ENCODE assay signal across 8 cellular contexts in the genomic region with DNA sequence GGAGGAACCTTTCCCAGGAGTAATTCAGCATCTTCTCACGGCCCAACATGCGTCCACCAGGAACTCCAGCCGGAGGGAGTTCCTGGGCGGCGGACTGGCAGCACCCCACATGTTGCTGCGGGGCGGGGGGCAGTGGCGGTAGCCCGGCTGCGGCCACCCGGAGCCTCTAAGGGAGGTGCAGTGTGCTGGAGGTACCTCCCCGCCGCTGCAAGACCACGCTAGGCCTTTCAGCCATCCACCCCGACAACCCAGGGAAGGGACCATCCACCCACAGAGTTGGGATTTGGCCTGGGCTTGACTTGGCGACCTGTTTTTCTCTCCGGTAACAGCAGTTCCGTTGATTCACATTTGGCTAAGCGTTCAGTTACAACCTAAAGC. TPM values are rescaled to one million over a fixed set of nuclear protein-coding genes. Genes with fewer than 3 reads are reported as not detected.
DNase-seq lines count a peak whose midpoint lies in the region; ATAC-seq and TF ChIP-seq lines count a peak whose summit lies in the region.

No MANE protein-coding gene starts in this region.

- H3K36me3 ChIP-seq in GM06990 (ENCODE audit: control insufficient read depth, insufficient read depth, low read length) (no peaks in the 10 kb centered on the region), psoas muscle (ENCODE audit: insufficient read depth in 1 of 2, low read depth in 1 of 2) (no peaks in the 10 kb centered on the region)

- H3K4me1 ChIP-seq in foreskin keratinocyte = no peaks in the 10 kb centered on the region
- no peaks in the 10 kb centered on the region for H3K4me1 ChIP-seq in psoas muscle

- H3K27ac ChIP-seq in foreskin keratinocyte (peak overlapping the region; percentile 59), psoas muscle (no peak overlapping the region)

- ATAC-seq in foreskin keratinocyte = peak; percentile 4
- no peak for ATAC-seq in psoas muscle
- ATAC-seq in HG03439 (IDR thresholded peaks at IDR 0.05; ENCODE audit: unreplicated experiment) = no peak
- no peak for ATAC-seq in HG03521 (IDR thresholded peaks at IDR 0.05; ENCODE audit: unreplicated experiment)

- peaks cover 4% of the 10 kb centered on the region for H3K9me3 ChIP-seq in psoas muscle

- TF ChIP-seq CTCF in GM06990 (IDR thresholded peaks at IDR 0.05; ENCODE audit: insufficient read depth, low read length, poor library complexity, severe bottlenecking) (no peak), foreskin keratinocyte (conservative IDR thresholded peaks at IDR 0.05) (no peak), psoas muscle (IDR thresholded peaks at IDR 0.05) (no peak)

- H3K4me3 ChIP-seq in GM06990 (replicated peaks; ENCODE audit: low read depth, low read length) (peak overlapping the region; percentile 55), psoas muscle (peak overlapping the region; percentile 67)

- 4 to 5% (median 4%) methylated on average over 19 of the region's 19 CpGs for WGBS in psoas muscle, 3 donors

- intact Hi-C loops in psoas muscle (cut with DNase I) = no loop called here

- H3K27me3 ChIP-seq in GM06990 (replicated peaks; ENCODE audit: control insufficient read depth, insufficient read depth, low read length) = no peaks in the 10 kb centered on the region; the same call in 1 of the 2 replicates
- H3K27me3 ChIP-seq in foreskin keratinocyte = no peaks in the 10 kb centered on the region
- peaks cover 2 to 27% (median 5%) of the 10 kb centered on the region in 3 donors for H3K27me3 ChIP-seq in psoas muscle (ENCODE audit: insufficient read depth in 3 of 3, low read length in 2 of 3)

- no peak for DNase-seq in GM06990 (ENCODE audit: extremely low read depth, insufficient read length)
- peak; percentile 13 for DNase-seq in RKO (ENCODE audit: low spot score)
- peak in 1 of 2 donors; percentile 8 for DNase-seq in foreskin keratinocyte
- peak in 1 of 2 donors; percentile 53 for DNase-seq in psoas muscle
- DNase-seq in T-helper 1 cell = no peak
- DNase-seq in NCI-H1436 (lab: John Stamatoyannopoulos, UW) = no peak

RNA-seq across cellular contexts. Expression of a gene that starts 0.6 kb away (rescaled TPM):
- total RNA-seq in foreskin keratinocyte (8.2 and 10.2 TPM in 2 replicates), psoas muscle (under 1 TPM in 2 of 4 donors, not detected in 2; 0.04 to 0.11 TPM)
- polyA plus RNA-seq in foreskin keratinocyte (3.2 and 4.6 TPM in 2 replicates), psoas muscle (under 1 TPM; 0.04 to 0.07 (median 0.05) TPM)
